Comparison of ENCODE assay signal across 8 cellular contexts in genomic region chr7:100602889-100603696, GRCh38. TPM values are rescaled to one million over a fixed set of nuclear protein-coding genes. Genes with fewer than 3 reads are reported as not detected.
DNase-seq lines count a peak whose midpoint lies in the region; ATAC-seq and TF ChIP-seq lines count a peak whose summit lies in the region.

No MANE protein-coding gene starts in this region.

- H3K4me3 ChIP-seq in SU-DHL-6 (ENCODE audit: insufficient read depth, low read length, poor library complexity, severe bottlenecking) (no peak overlapping the region), sigmoid colon (peak overlapping the region; percentile 74 to 81 (median 78))

- H3K27me3 Mint-ChIP-seq in glutamatergic neuron (ENCODE audit: unreplicated experiment) = peaks cover 5% of the 10 kb centered on the region

- H3K9me2 ChIP-seq in SU-DHL-6 (replicated peaks; ENCODE audit: insufficient read depth, low read length) = no peaks in the 10 kb centered on the region

- TF ChIP-seq EP300 in sigmoid colon (IDR thresholded peaks at IDR 0.05) = no peak

- peaks cover 11% of the 10 kb centered on the region for H3K4me1 Mint-ChIP-seq in glutamatergic neuron (ENCODE audit: low read depth, unreplicated experiment)

- no peaks in the 10 kb centered on the region for H3K79me2 ChIP-seq in SU-DHL-6 (ENCODE audit: insufficient read depth, low read length)

- H2AFZ ChIP-seq in SU-DHL-6 (ENCODE audit: low read depth, low read length, severe bottlenecking) = no peak overlapping the region

- TF ChIP-seq CTCF in SU-DHL-6 (IDR thresholded peaks at IDR 0.05; ENCODE audit: insufficient read depth, low read length, poor library complexity, severe bottlenecking) (no peak), glutamatergic neuron (IDR thresholded peaks at IDR 0.05; ENCODE audit: partially characterized antibody, unreplicated experiment) (no peak), sigmoid colon (IDR thresholded peaks at IDR 0.05) (no peak), GM13977 (IDR thresholded peaks at IDR 0.05; ENCODE audit: extremely low read depth, insufficient read depth, missing control alignments) (no peak)

- H3K9ac ChIP-seq in SU-DHL-6 (ENCODE audit: low read length) = no peak overlapping the region; the same call in 1 of the 2 replicates

- no peak overlapping the region for H3K27ac Mint-ChIP-seq in glutamatergic neuron (ENCODE audit: unreplicated experiment)

- in situ Hi-C loops in GM13977 (cut with MboI; ENCODE audit: low pct_unique_long_range_greater_than_20kb, low sequenced_read_pairs, unreplicated experiment) = no loop called here

- H3K36me3 Mint-ChIP-seq in glutamatergic neuron (ENCODE audit: unreplicated experiment) = no peaks in the 10 kb centered on the region

- peaks cover 0 to 41% (median 29%) of the 10 kb centered on the region in 4 donors for H3K4me1 ChIP-seq in sigmoid colon

- H3K9me3 ChIP-seq in SU-DHL-6 (ENCODE audit: insufficient read depth, low read length) (no peaks in the 10 kb centered on the region), sigmoid colon (no peaks in the 10 kb centered on the region)

- no peak for TF ChIP-seq POLR2A in sigmoid colon (IDR thresholded peaks at IDR 0.05)

- DNase-seq in GM04503 (ENCODE audit: low read depth) (peak; percentile 53), glutamatergic neuron (no peak), sigmoid colon (peak; percentile 95), HuH-7 (ENCODE audit: low spot score) (no peak), GM13977 (ENCODE audit: low spot score) (no peak)

- intact Hi-C loops in sigmoid colon (cut with DNase I) = no loop called here

- H3K4me3 Mint-ChIP-seq in glutamatergic neuron (ENCODE audit: unreplicated experiment) = peak overlapping the region; percentile 82

- H3F3A ChIP-seq in SU-DHL-6 (ENCODE audit: insufficient read depth) = no peaks in the 10 kb centered on the region

- ATAC-seq in HG03095 (IDR thresholded peaks at IDR 0.05; ENCODE audit: unreplicated experiment) = no peak
- no peak for ATAC-seq in GM19023 (IDR thresholded peaks at IDR 0.05; ENCODE audit: unreplicated experiment)

- 39 to 62% methylated on average over 20 of the region's 20 CpGs for WGBS in sigmoid colon, 2 donors

- H4K20me1 ChIP-seq in SU-DHL-6 (ENCODE audit: low read depth, low read length) = no peaks in the 10 kb centered on the region

- no peaks in the 10 kb centered on the region for H3K27me3 ChIP-seq in SU-DHL-6 (ENCODE audit: low read length)
- H3K27me3 ChIP-seq in sigmoid colon = no peaks in the 10 kb centered on the region

- H3K4me2 ChIP-seq in SU-DHL-6 (ENCODE audit: low read depth, low read length, poor library complexity, severe bottlenecking) = peak overlapping the region; percentile 51

- no peaks in the 10 kb centered on the region for H3K36me3 ChIP-seq in SU-DHL-6 (ENCODE audit: low read length)
- H3K36me3 ChIP-seq in sigmoid colon = no peaks in the 10 kb centered on the region

- H3K27ac ChIP-seq in SU-DHL-6 (ENCODE audit: low read depth, low read length) (no peak overlapping the region), sigmoid colon (peak overlapping the region; percentile 84 to 90 (median 84))

- peaks cover 4% of the 10 kb centered on the region for H3K9me3 Mint-ChIP-seq in glutamatergic neuron (ENCODE audit: unreplicated experiment)

RNA-seq across cellular contexts. Expression of gene PCOLCE, which starts 0.9 kb away (rescaled TPM):
- total RNA-seq in glutamatergic neuron (ENCODE audit: unreplicated experiment) = 33.9 TPM
- total RNA-seq in sigmoid colon = 10 to 100 TPM; 14.3 to 76.4 (median 21.4) TPM
- 10 to 100 TPM in 2 of 3 donors, 1 to 10 TPM in 1; 2.3 to 36.7 (median 10.8) TPM for polyA plus RNA-seq in sigmoid colon

RNA-seq across cellular contexts. Expression of gene MOSPD3, which starts 9.2 kb away (rescaled TPM):
- total RNA-seq in glutamatergic neuron (ENCODE audit: unreplicated experiment) (37.1 TPM), sigmoid colon (10 to 100 TPM in 3 of 4 donors, 1 to 10 TPM in 1; 8.0 to 16.4 (median 12.0) TPM)
- polyA plus RNA-seq in sigmoid colon = 10 to 100 TPM; 18.0 to 19.2 (median 18.7) TPM

RNA-seq across cellular contexts. Expression of gene FBXO24, which starts 17.0 kb away (rescaled TPM):
- total RNA-seq in glutamatergic neuron (ENCODE audit: unreplicated experiment) (0.49 TPM), sigmoid colon (1 to 10 TPM in 1 of 4 donors, under 1 TPM in 2, not detected in 1; 0.27 to 2.8 (median 0.71) TPM)
- polyA plus RNA-seq in sigmoid colon = 1 to 10 TPM in 1 of 3 donors, under 1 TPM in 2; 0.46 to 1.2 (median 0.95) TPM

RNA-seq across cellular contexts. Expression of gene LRCH4, which starts 17.2 kb away (rescaled TPM):
- total RNA-seq in glutamatergic neuron (ENCODE audit: unreplicated experiment) (166 TPM), sigmoid colon (10 to 100 TPM; 28.9 to 74.5 (median 42.9) TPM)
- 10 to 100 TPM; 28.2 to 92.3 (median 40.7) TPM for polyA plus RNA-seq in sigmoid colon

RNA-seq across cellular contexts. Expression of gene SAP25, which starts 29.4 kb away (rescaled TPM):
- 8.0 TPM for total RNA-seq in glutamatergic neuron (ENCODE audit: unreplicated experiment)
- 1 to 10 TPM in 2 of 4 donors, under 1 TPM in 1, not detected in 1; 0.71 to 2.5 (median 1.9) TPM for total RNA-seq in sigmoid colon
- 1 to 10 TPM in 1 of 3 donors, not detected in 2; 7.2 TPM for polyA plus RNA-seq in sigmoid colon

Comparison
In these comparisons a context has a peak if more than half of its experiments do, and no peak if none do; other contexts are left out.
1. DNase-seq: peak in GM04503 (single experiment) and sigmoid colon (single experiment); none in glutamatergic neuron (single experiment), HuH-7 (single experiment) and GM13977 (single experiment).